13 cellular contexts compared by ENCODE assay signal in genomic region chr2:207110310-207110709, GRCh38.
"Had no signal": no experiment of that assay in that cellular context is flagged by ENCODE, and none has a peak within 500 bp of the region (broad histone marks: within the 10 kb centered on the region; RNA-seq: fewer than 3 reads in every experiment).

No MANE protein-coding gene starts in this region.

- H3K27ac Mint-ChIP-seq: nephron had no signal

- H3K27me3 Mint-ChIP-seq: activated naive CD8-positive, alpha-beta T cell had no signal

- H3K9me3 ChIP-seq: lower lobe of right lung, stomach, thyroid gland had no signal

- H3K4me3 ChIP-seq: lower lobe of right lung, stomach, thyroid gland had no signal

- H3K9me3 Mint-ChIP-seq: nephron had no signal

- H3K4me3 Mint-ChIP-seq: activated naive CD8-positive, alpha-beta T cell; nephron had no signal

- H3K27me3 ChIP-seq: stomach, thyroid gland had no signal

- H3K36me3 ChIP-seq: WERI-Rb-1 had no signal

- DNase-seq: activated CD4-positive, alpha-beta T cell treated with anti-CD3 and anti-CD28 coated beads for 1 hour; erythroblast; foreskin melanocyte; hypothalamus; islet precursor cell; lower lobe of right lung; occipital lobe; stimulated activated CD4-positive, alpha-beta T cell treated with anti-CD3 and anti-CD28 coated beads, Interleukin-2, amount 100 ng/mL, for 24 hours; stomach; thyroid gland; WERI-Rb-1 had no signal
